29 cellular contexts compared by ENCODE assay signal in genomic region chr4:151953286-151953685, GRCh38.
"Had no signal": no experiment of that assay in that cellular context is flagged by ENCODE, and none has a peak within 500 bp of the region (broad histone marks: within the 10 kb centered on the region; RNA-seq: fewer than 3 reads in every experiment).

No MANE protein-coding gene starts in this region.

- H3K36me3 ChIP-seq: cardiac muscle cell, colonic mucosa, gastroesophageal sphincter, neutrophil, right lobe of liver, thoracic aorta, uterus had no signal

- H3K4me1 Mint-ChIP-seq: activated CD8-positive, alpha-beta memory T cell treated with anti-CD3 and anti-CD28 coated beads, Interleukin-2, amount 10 ng/mL, durations not matched to agents 7 days and 5 days had no signal

- H3K36me3 Mint-ChIP-seq: activated CD8-positive, alpha-beta memory T cell treated with anti-CD3 and anti-CD28 coated beads, Interleukin-2, amount 10 ng/mL, durations not matched to agents 7 days and 5 days; brain; type B pancreatic cell had no signal

- DNase-seq: activated CD4-positive, alpha-beta T cell treated with anti-CD3 and anti-CD28 coated beads, Interleukin-2, amount 50 U/mL, for 1 hour; activated CD4-positive, CD25-positive, alpha-beta regulatory T cell treated with anti-CD3 and anti-CD28 coated beads, Interleukin-2, amount 50 U/mL, for 72 hours; activated CD8-positive, alpha-beta memory T cell treated with anti-CD3 and anti-CD28 coated beads, Interleukin-2, amount 10 ng/mL, durations not matched to agents 7 days and 5 days; activated CD8-positive, alpha-beta T cell treated with anti-CD3 and anti-CD28 coated beads, Interleukin-2, amount 10 ng/mL, durations not matched to agents 7 days and 5 days; activated naive CD4-positive, alpha-beta T cell; activated T-cell treated with anti-CD3 and anti-CD28 coated beads for 4 hours; activated T-cell treated with anti-CD3 and anti-CD28 coated beads, Interleukin-2, amount 50 U/mL, for 72 hours; aorta; cerebellar nuclear complex; colonic mucosa; effector memory CD4-positive, alpha-beta T cell; islet precursor cell; left colon; mammary epithelial cell; nephron progenitor cell; right lobe of liver; stimulated activated CD4-positive, alpha-beta T cell treated with anti-CD3 and anti-CD28 coated beads, Interleukin-2, amount 100 ng/mL, for 48 hours; stimulated activated naive CD8-positive, alpha-beta T cell treated with anti-CD3 and anti-CD28 coated beads, Interleukin-15, Interleukin-2, amounts not matched to agents 100 U/mL and 50 U/mL, for 24 hours; T1000; uterus had no signal

- H3K9me3 ChIP-seq: colonic mucosa, gastroesophageal sphincter, neutrophil, right lobe of liver, thoracic aorta, uterus had no signal

- H3K4me1 ChIP-seq: colonic mucosa, gastroesophageal sphincter, right lobe of liver, uterus had no signal

- H3K9me3 Mint-ChIP-seq: type B pancreatic cell had no signal

- H3K4me3 Mint-ChIP-seq: activated CD8-positive, alpha-beta memory T cell treated with anti-CD3 and anti-CD28 coated beads, Interleukin-2, amount 10 ng/mL, durations not matched to agents 7 days and 5 days; activated CD8-positive, alpha-beta T cell treated with anti-CD3 and anti-CD28 coated beads, Interleukin-2, amount 10 ng/mL, durations not matched to agents 7 days and 5 days; activated naive CD8-positive, alpha-beta T cell; activated T-cell treated with anti-CD3 and anti-CD28 coated beads, Interleukin-2, amount 50 U/mL, for 72 hours; brain; nephron progenitor cell; type B pancreatic cell had no signal

- H3K27ac Mint-ChIP-seq: activated CD8-positive, alpha-beta memory T cell treated with anti-CD3 and anti-CD28 coated beads, Interleukin-2, amount 10 ng/mL, durations not matched to agents 7 days and 5 days; activated CD8-positive, alpha-beta T cell treated with anti-CD3 and anti-CD28 coated beads, Interleukin-2, amount 10 ng/mL, durations not matched to agents 7 days and 5 days; activated naive CD8-positive, alpha-beta T cell; activated T-cell treated with anti-CD3 and anti-CD28 coated beads, Interleukin-2, amount 50 U/mL, for 72 hours; nephron progenitor cell; progenitor cell of endocrine pancreas; type B pancreatic cell had no signal

- H3K27me3 ChIP-seq: cardiac muscle cell, colonic mucosa, gastroesophageal sphincter, hepatocyte, neutrophil, right lobe of liver, uterus had no signal

- ATAC-seq: activated CD8-positive, alpha-beta memory T cell treated with anti-CD3 and anti-CD28 coated beads, Interleukin-2, amount 10 ng/mL, durations not matched to agents 7 days and 5 days; activated CD8-positive, alpha-beta T cell treated with anti-CD3 and anti-CD28 coated beads, Interleukin-2, amount 10 ng/mL, durations not matched to agents 7 days and 5 days; activated T-cell treated with anti-CD3 and anti-CD28 coated beads, Interleukin-2, amount 50 U/mL, for 72 hours; gastroesophageal sphincter; left colon; right lobe of liver; stimulated activated naive CD8-positive, alpha-beta T cell treated with anti-CD3 and anti-CD28 coated beads, Interleukin-15, Interleukin-2, amounts not matched to agents 100 U/mL and 50 U/mL, for 24 hours had no signal

- H3K27me3 Mint-ChIP-seq: activated CD8-positive, alpha-beta memory T cell treated with anti-CD3 and anti-CD28 coated beads, Interleukin-2, amount 10 ng/mL, durations not matched to agents 7 days and 5 days; activated naive CD8-positive, alpha-beta T cell; brain; type B pancreatic cell had no signal

- H3K4me3 ChIP-seq: cardiac muscle cell, colonic mucosa, gastroesophageal sphincter, hepatocyte, right lobe of liver, thoracic aorta, uterus had no signal

- H3K27ac ChIP-seq: cardiac muscle cell, colonic mucosa, gastroesophageal sphincter, hepatocyte, neutrophil, right lobe of liver, thoracic aorta, uterus had no signal
